In genomic region chr10:27550823-27551222, GRCh38 we compare ENCODE assay signal across 22 cellular contexts. TPM values are rescaled to one million over a fixed set of nuclear protein-coding genes. Genes with fewer than 3 reads are reported as not detected.
DNase-seq lines count a peak whose midpoint lies in the region; ATAC-seq, FAIRE-seq and TF ChIP-seq lines count a peak whose summit lies in the region.
"Had no signal": no experiment of that assay in that cellular context is flagged by ENCODE, and none has a peak within 500 bp of the region (broad histone marks: within the 10 kb centered on the region; RNA-seq: fewer than 3 reads in every experiment).

No MANE protein-coding gene starts in this region.

- no peak for TF ChIP-seq CTCF in A549 (IDR thresholded peaks at IDR 0.05)
- TF ChIP-seq CTCF in progenitor cell of endocrine pancreas (IDR thresholded peaks at IDR 0.05; ENCODE audit: unreplicated experiment), result no peak

- FAIRE-seq in A549 (lab: Jason Lieb, UNC), result no peak
- FAIRE-seq: A204.1, D721Med, G401.6, GM12891, GM19239 had no signal

- WGBS in A549 (ENCODE audit: missing lambda C conversion rate), result 94% methylated on average over 6 of the region's 6 CpGs

- H4K20me1 ChIP-seq in Karpas-422 (ENCODE audit: insufficient read depth, low read depth, low read length), result no peaks in the 10 kb centered on the region
- H4K20me1 ChIP-seq: BLaER1 treated with 17β-estradiol and CSF1 and Interleukin-3, amounts not matched to agents 10 nM and 100 nM had no signal

- H3K27ac ChIP-seq in A549 (no peak overlapping the region), Karpas-422 (ENCODE audit: low read length) (no peak overlapping the region)
- H3K27ac ChIP-seq: BLaER1 treated with 17β-estradiol and CSF1 and Interleukin-3, amounts not matched to agents 10 nM and 100 nM; C4-2B had no signal

- peak; percentile 35 to 43; a peak in 2 of 6 replicates for ATAC-seq in A549
- ATAC-seq in left lobe of liver, result peak; percentile 17
- ATAC-seq in HG03432 (IDR thresholded peaks at IDR 0.05; ENCODE audit: unreplicated experiment), result no peak
- ATAC-seq: CD8-positive, alpha-beta T cell had no signal

- no peak overlapping the region for H3K27ac Mint-ChIP-seq in progenitor cell of endocrine pancreas
- H3K27ac Mint-ChIP-seq: B cell; CD4-positive, alpha-beta T cell; CD8-positive, alpha-beta T cell had no signal

- H3K36me3 Mint-ChIP-seq in progenitor cell of endocrine pancreas (ENCODE audit: insufficient read depth), result peaks cover 7% of the 10 kb centered on the region

- no peaks in the 10 kb centered on the region for H3K9me2 ChIP-seq in Karpas-422 (replicated peaks; ENCODE audit: insufficient read depth, low read length)

- H3K4me3 ChIP-seq in A549, result no peak overlapping the region
- no peak overlapping the region for H3K4me3 ChIP-seq in Karpas-422 (ENCODE audit: low read length)
- H3K4me3 ChIP-seq in H7 (ENCODE audit: insufficient read depth, low read depth, low read length), result no peak overlapping the region
- H3K4me3 ChIP-seq: BLaER1 treated with 17β-estradiol and CSF1 and Interleukin-3, amounts not matched to agents 10 nM and 100 nM had no signal

- no peak overlapping the region for H2AFZ ChIP-seq in Karpas-422 (ENCODE audit: low read length)

- H3K9ac ChIP-seq in Karpas-422 (ENCODE audit: low read length), result no peak overlapping the region
- H3K9ac ChIP-seq: BLaER1 treated with 17β-estradiol and CSF1 and Interleukin-3, amounts not matched to agents 10 nM and 100 nM had no signal

- H3K9me3 ChIP-seq in A549, result no peaks in the 10 kb centered on the region
- no peaks in the 10 kb centered on the region for H3K9me3 ChIP-seq in Karpas-422 (ENCODE audit: low read length)
- H3K9me3 ChIP-seq: BLaER1 treated with 17β-estradiol and CSF1 and Interleukin-3, amounts not matched to agents 10 nM and 100 nM; Caco-2 had no signal

- no peaks in the 10 kb centered on the region for H3K27me3 ChIP-seq in Karpas-422 (ENCODE audit: low read length)
- H3K27me3 ChIP-seq in H7 (ENCODE audit: control insufficient read depth, insufficient read depth, low read length), result no peaks in the 10 kb centered on the region
- H3K27me3 ChIP-seq: BLaER1 treated with 17β-estradiol and CSF1 and Interleukin-3, amounts not matched to agents 10 nM and 100 nM had no signal

- no peaks in the 10 kb centered on the region for H3K9me3 Mint-ChIP-seq in progenitor cell of endocrine pancreas (ENCODE audit: low read depth)
- H3K9me3 Mint-ChIP-seq: CD4-positive, alpha-beta T cell; CD8-positive, alpha-beta T cell had no signal

- H3K27me3 Mint-ChIP-seq in progenitor cell of endocrine pancreas, result no peaks in the 10 kb centered on the region
- H3K27me3 Mint-ChIP-seq: B cell; CD4-positive, alpha-beta T cell had no signal

- H3K4me1 ChIP-seq in A549 (no peaks in the 10 kb centered on the region), Karpas-422 (ENCODE audit: low read length) (peaks cover 4% of the 10 kb centered on the region; the same call in 1 of the 2 replicates)
- H3K4me1 ChIP-seq: BLaER1 treated with 17β-estradiol and CSF1 and Interleukin-3, amounts not matched to agents 10 nM and 100 nM; Caco-2 had no signal

- no peaks in the 10 kb centered on the region for H3K79me2 ChIP-seq in Karpas-422 (ENCODE audit: low read length)

- H3K4me3 Mint-ChIP-seq in progenitor cell of endocrine pancreas (ENCODE audit: low read depth), result no peak overlapping the region
- H3K4me3 Mint-ChIP-seq: B cell; CD4-positive, alpha-beta T cell; CD8-positive, alpha-beta T cell had no signal

- TF ChIP-seq POLR2A in A549 (IDR thresholded peaks at IDR 0.05; ENCODE audit: low read length), result no peak

- POLR2A ChIA-PET in A549 (lab: Yijun Ruan, JAX), result no interaction called here

- CTCF ChIA-PET in A549 (lab: Yijun Ruan, JAX), result no interaction called here

- DNase-seq in A549 (ENCODE audit: low read depth in 1 of 2, low spot score in 1 of 2), result no peak
- peak; percentile 44 for DNase-seq in Karpas-422
- DNase-seq in left lobe of liver (ENCODE audit: low spot score), result no peak
- no peak for DNase-seq in progenitor cell of endocrine pancreas (ENCODE audit: low spot score, unreplicated experiment)
- no peak for DNase-seq in H7
- DNase-seq: 8988T; AML-193; Caco-2; Calu3; CD4-positive, alpha-beta T cell; CD8-positive, alpha-beta T cell; DMS79 treated with DMSO at 0.1 percent for 48 hours; GF-D8 had no signal

- no peaks in the 10 kb centered on the region for H3K36me3 ChIP-seq in Karpas-422 (ENCODE audit: insufficient read depth, low read length)
- H3K36me3 ChIP-seq in H7 (replicated peaks; ENCODE audit: control insufficient read depth, insufficient read depth, low read length), result no peaks in the 10 kb centered on the region

- no peak for TF ChIP-seq EP300 in A549 (IDR thresholded peaks at IDR 0.05)

- H3K4me1 Mint-ChIP-seq in progenitor cell of endocrine pancreas (ENCODE audit: low read depth), result no peaks in the 10 kb centered on the region
- H3K4me1 Mint-ChIP-seq: B cell had no signal

- H3K4me2 ChIP-seq in A549, result no peak overlapping the region
- no peak overlapping the region for H3K4me2 ChIP-seq in Karpas-422 (ENCODE audit: low read depth, low read length, poor library complexity, severe bottlenecking)
- H3K4me2 ChIP-seq: BLaER1 treated with 17β-estradiol and CSF1 and Interleukin-3, amounts not matched to agents 10 nM and 100 nM had no signal

- no peak for TF ChIP-seq RAD21 in A549 (conservative IDR thresholded peaks at IDR 0.05 in 1 of 2, IDR thresholded peaks at IDR 0.05 in 1 of 2)

TF ChIP-seq in A549, 52 proteins besides CTCF, POLR2A, EP300 and RAD21:
- TF ChIP-seq TFCP2L1 (CRISPR knock-in tag; IDR thresholded peaks at IDR 0.05) (no peak), CHD2 (IDR thresholded peaks at IDR 0.05; ENCODE audit: low read length, partially characterized antibody) (no peak), MAZ (IDR thresholded peaks at IDR 0.05; ENCODE audit: borderline replicate concordance, low read depth, low read length) (no peak), HOXB13 (CRISPR knock-in tag; IDR thresholded peaks at IDR 0.05; ENCODE audit: low read depth) (no peak), RNF2 (IDR thresholded peaks at IDR 0.05; ENCODE audit: borderline replicate concordance, low read depth) (no peak), POLR2AphosphoS2 (conservative IDR thresholded peaks at IDR 0.05; ENCODE audit: low read length) (no peak), CEBPB (IDR thresholded peaks at IDR 0.05) (no peak), JUN (IDR thresholded peaks at IDR 0.05) (no peak), NR3C1 (IDR thresholded peaks at IDR 0.05) (no peak), BCL3 (IDR thresholded peaks at IDR 0.05) (no peak), MAFK (IDR thresholded peaks at IDR 0.05; ENCODE audit: partially characterized antibody) (no peak), ZFP36 (IDR thresholded peaks at IDR 0.05; ENCODE audit: borderline replicate concordance, partially characterized antibody) (no peak), HEYL (CRISPR knock-in tag; IDR thresholded peaks at IDR 0.05) (no peak), REST (IDR thresholded peaks at IDR 0.05) (no peak), HOXB5 (CRISPR knock-in tag; IDR thresholded peaks at IDR 0.05) (no peak), KDM1A (IDR thresholded peaks at IDR 0.05; ENCODE audit: low read depth) (no peak), NPAS2 (CRISPR knock-in tag; IDR thresholded peaks at IDR 0.05; ENCODE audit: borderline replicate concordance) (no peak), HDAC2 (IDR thresholded peaks at IDR 0.05) (no peak), FOSB (CRISPR knock-in tag; IDR thresholded peaks at IDR 0.05) (no peak)

RNA-seq across cellular contexts. Expression of gene RAB18, which starts 46.7 kb away (rescaled TPM):
- polyA plus RNA-seq in A549 (2011; rRNA removed) (71.1 and 131 TPM in 2 replicates), A549 (2017; fragmentation: RNase III; extraction: RNeasy Plus Mini Kit Qiagen cat#74134 plus additional on column Dnase treatment) (81.4 to 86.3 TPM (median 85.1 TPM) in 3 replicates)
- polyA plus RNA-seq in A549 (2012; cell fraction: cytosol; rRNA removed), result 13.3 and 14.7 TPM in 2 replicates
- 3.4 and 5.7 TPM in 2 replicates for polyA plus RNA-seq in A549 (2012; cell fraction: nucleus; rRNA removed)
- 14.1 and 15.1 TPM in 2 replicates for polyA minus RNA-seq in A549 (2011; rRNA and poly(A)+ RNA removed)
- total RNA-seq in Karpas-422 (2014; rRNA removed; shearing (Covaris generic); ENCODE audit: low replicate concordance), result 12.3 and 34.9 TPM in 2 replicates
- total RNA-seq in left lobe of liver (51.3 TPM), progenitor cell of endocrine pancreas (81.0 and 86.1 TPM in 2 replicates)
- total RNA-seq in H7 (2014; rRNA removed; shearing (Covaris generic)), result 33.3 and 35.3 TPM in 2 replicates
